ENCODE assay signal across 17 cellular contexts in the genomic region with DNA sequence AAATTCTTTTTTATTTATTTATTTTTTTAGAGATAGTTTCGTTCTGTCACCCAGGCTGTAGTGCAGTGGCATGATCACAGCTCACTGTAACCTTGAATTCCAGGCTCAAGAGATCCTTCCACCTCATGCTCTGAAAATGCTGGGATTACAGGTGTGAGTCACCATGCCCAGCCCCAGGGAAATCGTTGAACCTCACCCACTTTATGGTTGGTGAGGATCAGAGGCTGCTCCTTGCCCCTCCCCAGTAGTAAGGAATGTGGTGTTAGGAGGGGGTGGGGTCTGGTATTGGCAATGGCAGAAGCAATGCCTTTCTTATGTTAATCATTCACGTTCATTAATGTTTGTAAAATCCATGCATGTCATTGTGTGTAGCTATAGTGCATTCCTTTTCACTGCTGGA.
DNase-seq lines count a peak whose midpoint lies in the region; ATAC-seq and TF ChIP-seq lines count a peak whose summit lies in the region.
"Had no signal": no experiment of that assay in that cellular context is flagged by ENCODE, and none has a peak within 500 bp of the region (broad histone marks: within the 10 kb centered on the region; RNA-seq: fewer than 3 reads in every experiment).

No MANE protein-coding gene starts in this region.

- no peak for TF ChIP-seq CTCF in omental fat pad (IDR thresholded peaks at IDR 0.05)

- DNase-seq in 8988T: peak; percentile 30
- peak; percentile 50 for DNase-seq in HK-2 (ENCODE audit: unreplicated experiment)
- peak; percentile 53 for DNase-seq in T1000 (lab: John Stamatoyannopoulos, UW)
- DNase-seq in islet precursor cell: peak; percentile 91
- no peak for DNase-seq in omental fat pad (ENCODE audit: low spot score)
- DNase-seq in mesenteric fat pad (ENCODE audit: low spot score): no peak
- DNase-seq in cerebellar nuclear complex (lab: John Stamatoyannopoulos, UW): no peak
- no peak for DNase-seq in MV-4-11 (lab: John Stamatoyannopoulos, UW)
- DNase-seq: activated CD4-positive, alpha-beta T cell treated with anti-CD3 and anti-CD28 coated beads, Interleukin-2, amount 50 U/mL, for 1 hour; activated T-cell treated with anti-CD3 and anti-CD28 coated beads, Interleukin-2, amount 50 U/mL, for 24 hours; CD4-positive, alpha-beta T cell; left ventricle myocardium inferior; naive B cell; NCI-H187; NCI-H82; Right ventricle myocardium superior; stimulated activated CD4-positive, alpha-beta T cell treated with anti-CD3 and anti-CD28 coated beads, Interleukin-15, amount 100 ng/mL, for 24 hours had no signal

- no peak for ATAC-seq in omental fat pad (ENCODE audit: low FRiP score)

Comparison
In these comparisons a context has a peak if more than half of its experiments do, and no peak if none do; other contexts are left out.
1. DNase-seq: peak in 8988T (single experiment), HK-2 (single experiment), T1000 (single experiment) and islet precursor cell (single experiment); none in omental fat pad (single experiment), mesenteric fat pad (single experiment), cerebellar nuclear complex (0 of 2) and MV-4-11 (single experiment).